ENCODE assay signal across 8 cellular contexts in the genomic region with DNA sequence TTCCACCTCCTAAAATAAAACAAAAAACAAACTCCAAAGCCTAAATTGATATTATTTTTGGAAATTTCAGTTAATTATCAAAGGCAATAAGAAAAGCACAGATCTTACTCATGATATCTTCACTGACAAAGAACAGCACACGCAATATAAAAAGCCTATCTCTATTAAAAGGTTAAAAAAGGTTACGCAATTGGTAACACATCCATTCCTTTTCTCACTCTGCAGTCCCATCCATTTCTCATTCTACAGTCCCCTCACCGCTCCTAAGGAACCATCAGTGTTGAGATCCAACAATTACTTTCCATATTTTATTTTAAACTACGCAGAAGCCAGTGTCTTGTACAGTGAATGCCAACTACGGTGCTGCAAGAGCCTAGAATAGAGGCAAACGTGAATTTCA. TPM values are rescaled to one million over a fixed set of nuclear protein-coding genes. Genes with fewer than 3 reads are reported as not detected.
DNase-seq lines count a peak whose midpoint lies in the region; ATAC-seq and TF ChIP-seq lines count a peak whose summit lies in the region.

No MANE protein-coding gene starts in this region.

- H3K4me1 ChIP-seq in SK-N-SH (ENCODE audit: control insufficient read depth in 1 of 2, insufficient read depth in 2 of 2, low read depth in 1 of 2, low read length in 1 of 2) (peaks cover 7 to 15% of the 10 kb centered on the region in 2 experiments; a peak in 3 of 4 replicates), iPS-18a (ENCODE audit: control insufficient read depth, low read depth, low read length) (peaks cover 8% of the 10 kb centered on the region), subcutaneous abdominal adipose tissue (ENCODE audit: control insufficient read depth in 5 of 5, insufficient read depth in 5 of 5, low read length in 5 of 5) (peaks cover 3 to 33% (median 24%) of the 10 kb centered on the region in 5 donors)

- no peaks in the 10 kb centered on the region for H3K9me2 ChIP-seq in SK-N-SH

- no peak for DNase-seq in SK-N-SH
- no peak for DNase-seq in activated CD8-positive, alpha-beta T cell treated with anti-CD3 and anti-CD28 coated beads, Interleukin-2, amount 10 ng/mL, durations not matched to agents 7 days and 5 days
- no peak for DNase-seq in HT-29 (ENCODE audit: low spot score)

- peak overlapping the region; percentile 93 for H3K9ac ChIP-seq in SK-N-SH
- H3K9ac ChIP-seq in iPS-18a (ENCODE audit: low read length), result peak overlapping the region; percentile 81
- H3K9ac ChIP-seq in subcutaneous abdominal adipose tissue (ENCODE audit: low read length in 5 of 5), result peak overlapping the region in 4 of 5 donors; percentile 91 to 95 (median 94)

- peak overlapping the region; percentile 81 for H3K4me2 ChIP-seq in SK-N-SH

- H2AFZ ChIP-seq in SK-N-SH (ENCODE audit: low read depth), result no peak overlapping the region

- H3K9me3 ChIP-seq in SK-N-SH (no peaks in the 10 kb centered on the region), iPS-18a (ENCODE audit: control insufficient read depth, low read depth, low read length) (no peaks in the 10 kb centered on the region), subcutaneous abdominal adipose tissue (ENCODE audit: control insufficient read depth in 5 of 5, low read length in 5 of 5) (no peaks in the 10 kb centered on the region)

- no peak overlapping the region for H3K27ac Mint-ChIP-seq in activated CD8-positive, alpha-beta T cell treated with anti-CD3 and anti-CD28 coated beads, Interleukin-2, amount 10 ng/mL, durations not matched to agents 7 days and 5 days

- no peak for TF ChIP-seq RAD21 in SK-N-SH (IDR thresholded peaks at IDR 0.05; ENCODE audit: low read length)

- no peaks in the 10 kb centered on the region for H3K9me3 Mint-ChIP-seq in activated CD8-positive, alpha-beta T cell treated with anti-CD3 and anti-CD28 coated beads, Interleukin-2, amount 10 ng/mL, durations not matched to agents 7 days and 5 days (ENCODE audit: insufficient read depth)

- peaks cover 35% of the 10 kb centered on the region for H3K36me3 Mint-ChIP-seq in activated CD8-positive, alpha-beta T cell treated with anti-CD3 and anti-CD28 coated beads, Interleukin-2, amount 10 ng/mL, durations not matched to agents 7 days and 5 days (ENCODE audit: low read depth)

- TF ChIP-seq CTCF in SK-N-SH (IDR thresholded peaks at IDR 0.05), result no peak

- no peak for TF ChIP-seq EP300 in SK-N-SH (IDR thresholded peaks at IDR 0.05; ENCODE audit: borderline replicate concordance in 1 of 2, low read depth in 1 of 2, low read length in 1 of 2)

- H3F3A ChIP-seq in SK-N-SH (replicated peaks; ENCODE audit: insufficient read depth), result peaks cover 6% of the 10 kb centered on the region

- CTCF ChIA-PET in SK-N-SH (lab: Yijun Ruan, JAX), result interaction anchor here (1.1 to 8.0 kb wide), 2 partner anchors 9 to 16 kb away, joined by 3 to 67 read pairs; no protein-coding TSS in a partner anchor
- CTCF ChIA-PET in activated CD8-positive, alpha-beta T cell treated with anti-CD3 and anti-CD28 coated beads, Interleukin-2, amount 10 ng/mL, durations not matched to agents 7 days and 5 days (lab: Charles Lee), result interaction anchor here (2.9 to 4.1 kb wide), 2 partner anchors 16 to 497 kb away, joined by 22 to 27 read pairs; no protein-coding TSS in a partner anchor

- peak overlapping the region; percentile 84 to 100 for H3K4me3 ChIP-seq in SK-N-SH (ENCODE audit: low read depth in 2 of 2, low read length in 1 of 2)
- peak overlapping the region; percentile 96 for H3K4me3 ChIP-seq in iPS-18a (ENCODE audit: low read length)
- H3K4me3 ChIP-seq in subcutaneous abdominal adipose tissue (ENCODE audit: low read depth in 1 of 5, low read length in 5 of 5), result peak overlapping the region; percentile 85 to 98 (median 96)

- WGBS in SK-N-SH (ENCODE audit: low lambda C conversion rate), result 57% methylated on average over 6 of the region's 6 CpGs

- H4K20me1 ChIP-seq in SK-N-SH (ENCODE audit: insufficient read depth), result peaks cover 54% of the 10 kb centered on the region

- H3K4me1 Mint-ChIP-seq in activated CD8-positive, alpha-beta T cell treated with anti-CD3 and anti-CD28 coated beads, Interleukin-2, amount 10 ng/mL, durations not matched to agents 7 days and 5 days (ENCODE audit: low read depth), result peaks cover 25% of the 10 kb centered on the region

- H3K27me3 Mint-ChIP-seq in activated CD8-positive, alpha-beta T cell treated with anti-CD3 and anti-CD28 coated beads, Interleukin-2, amount 10 ng/mL, durations not matched to agents 7 days and 5 days (ENCODE audit: low read depth), result peaks cover 7% of the 10 kb centered on the region

- H3K27ac ChIP-seq in SK-N-SH (ENCODE audit: low read depth in 2 of 2, low read length in 1 of 2) (no peak overlapping the region), iPS-18a (ENCODE audit: low read length) (no peak overlapping the region), subcutaneous abdominal adipose tissue (ENCODE audit: low read depth, low read length) (peak overlapping the region; percentile 81)

- H3K36me3 ChIP-seq in SK-N-SH (replicated peaks in 1 of 2; ENCODE audit: control insufficient read depth in 1 of 2, insufficient read depth in 2 of 2, low read length in 1 of 2), result peaks cover 41 to 46% of the 10 kb centered on the region in 2 experiments
- peaks cover 26% of the 10 kb centered on the region for H3K36me3 ChIP-seq in iPS-18a (ENCODE audit: control insufficient read depth, low read depth, low read length)
- H3K36me3 ChIP-seq in subcutaneous abdominal adipose tissue (ENCODE audit: control insufficient read depth in 5 of 5, insufficient read depth in 5 of 5, low read length in 5 of 5), result peaks cover 4 to 19% (median 15%) of the 10 kb centered on the region in 5 donors

- no peak for ATAC-seq in SK-N-SH treated with all-trans-retinoic acid at 6 μM for 48 hours
- no peak for ATAC-seq in activated CD8-positive, alpha-beta T cell treated with anti-CD3 and anti-CD28 coated beads, Interleukin-2, amount 10 ng/mL, durations not matched to agents 7 days and 5 days
- no peak for ATAC-seq in HG03571 (IDR thresholded peaks at IDR 0.05; ENCODE audit: unreplicated experiment)
- ATAC-seq in HG03175 (IDR thresholded peaks at IDR 0.05; ENCODE audit: unreplicated experiment), result no peak

- POLR2A ChIA-PET in SK-N-SH (lab: Yijun Ruan, JAX), result interaction anchor here (2.5 kb wide), 1 partner anchor 608 kb away, joined by 19 read pairs; a partner anchor contains a TSS
- POLR2A ChIA-PET in activated CD8-positive, alpha-beta T cell treated with anti-CD3 and anti-CD28 coated beads, Interleukin-2, amount 10 ng/mL, durations not matched to agents 7 days and 5 days (lab: Charles Lee), result no interaction called here

- H3K27me3 ChIP-seq in SK-N-SH (ENCODE audit: insufficient read depth), result no peaks in the 10 kb centered on the region
- H3K27me3 ChIP-seq in iPS-18a (ENCODE audit: control insufficient read depth, insufficient read depth, low read length), result no peaks in the 10 kb centered on the region
- no peaks in the 10 kb centered on the region for H3K27me3 ChIP-seq in subcutaneous abdominal adipose tissue (ENCODE audit: control insufficient read depth in 5 of 5, insufficient read depth in 4 of 5, low read length in 5 of 5)

- H3K79me2 ChIP-seq in SK-N-SH (ENCODE audit: insufficient read depth), result peaks cover 73% of the 10 kb centered on the region

- H3K4me3 Mint-ChIP-seq in activated CD8-positive, alpha-beta T cell treated with anti-CD3 and anti-CD28 coated beads, Interleukin-2, amount 10 ng/mL, durations not matched to agents 7 days and 5 days, result peak overlapping the region; percentile 100

TF ChIP-seq in SK-N-SH, 30 proteins besides CTCF, POLR2A, EP300 and RAD21 (continues in another document):
- TF ChIP-seq TCF12 (IDR thresholded peaks at IDR 0.05), result no peak
- no peak for TF ChIP-seq SMC3 (IDR thresholded peaks at IDR 0.05; ENCODE audit: low read depth, low read length)
- no peak for TF ChIP-seq POLR2AphosphoS5 (IDR thresholded peaks at IDR 0.05; ENCODE audit: low read depth, low read length)

TF ChIP-seq in SK-N-SH treated with all-trans-retinoic acid at 6 μM for 48 hours, 23 proteins besides CTCF, POLR2A, EP300 and RAD21 (continues in another document):
- TF ChIP-seq, protein P1, sequence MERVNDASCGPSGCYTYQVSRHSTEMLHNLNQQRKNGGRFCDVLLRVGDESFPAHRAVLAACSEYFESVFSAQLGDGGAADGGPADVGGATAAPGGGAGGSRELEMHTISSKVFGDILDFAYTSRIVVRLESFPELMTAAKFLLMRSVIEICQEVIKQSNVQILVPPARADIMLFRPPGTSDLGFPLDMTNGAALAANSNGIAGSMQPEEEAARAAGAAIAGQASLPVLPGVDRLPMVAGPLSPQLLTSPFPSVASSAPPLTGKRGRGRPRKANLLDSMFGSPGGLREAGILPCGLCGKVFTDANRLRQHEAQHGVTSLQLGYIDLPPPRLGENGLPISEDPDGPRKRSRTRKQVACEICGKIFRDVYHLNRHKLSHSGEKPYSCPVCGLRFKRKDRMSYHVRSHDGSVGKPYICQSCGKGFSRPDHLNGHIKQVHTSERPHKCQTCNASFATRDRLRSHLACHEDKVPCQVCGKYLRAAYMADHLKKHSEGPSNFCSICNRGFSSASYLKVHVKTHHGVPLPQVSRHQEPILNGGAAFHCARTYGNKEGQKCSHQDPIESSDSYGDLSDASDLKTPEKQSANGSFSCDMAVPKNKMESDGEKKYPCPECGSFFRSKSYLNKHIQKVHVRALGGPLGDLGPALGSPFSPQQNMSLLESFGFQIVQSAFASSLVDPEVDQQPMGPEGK (CRISPR knock-in tag; IDR thresholded peaks at IDR 0.05; ENCODE audit: borderline replicate concordance), result no peak
- TF ChIP-seq, protein P2, sequence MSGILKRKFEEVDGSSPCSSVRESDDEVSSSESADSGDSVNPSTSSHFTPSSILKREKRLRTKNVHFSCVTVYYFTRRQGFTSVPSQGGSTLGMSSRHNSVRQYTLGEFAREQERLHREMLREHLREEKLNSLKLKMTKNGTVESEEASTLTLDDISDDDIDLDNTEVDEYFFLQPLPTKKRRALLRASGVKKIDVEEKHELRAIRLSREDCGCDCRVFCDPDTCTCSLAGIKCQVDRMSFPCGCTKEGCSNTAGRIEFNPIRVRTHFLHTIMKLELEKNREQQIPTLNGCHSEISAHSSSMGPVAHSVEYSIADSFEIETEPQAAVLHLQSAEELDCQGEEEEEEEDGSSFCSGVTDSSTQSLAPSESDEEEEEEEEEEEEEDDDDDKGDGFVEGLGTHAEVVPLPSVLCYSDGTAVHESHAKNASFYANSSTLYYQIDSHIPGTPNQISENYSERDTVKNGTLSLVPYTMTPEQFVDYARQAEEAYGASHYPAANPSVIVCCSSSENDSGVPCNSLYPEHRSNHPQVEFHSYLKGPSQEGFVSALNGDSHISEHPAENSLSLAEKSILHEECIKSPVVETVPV (CRISPR knock-in tag; IDR thresholded peaks at IDR 0.05), result no peak
- no peak for TF ChIP-seq CSDC2 (CRISPR knock-in tag; IDR thresholded peaks at IDR 0.05)
- TF ChIP-seq TCF4 (CRISPR knock-in tag; IDR thresholded peaks at IDR 0.05; ENCODE audit: borderline replicate concordance), result no peak
- no peak for TF ChIP-seq ZFP30 (CRISPR knock-in tag; IDR thresholded peaks at IDR 0.05)
- no peak for TF ChIP-seq PPARA (CRISPR knock-in tag; IDR thresholded peaks at IDR 0.05; ENCODE audit: borderline replicate concordance)

RNA-seq across cellular contexts. Expression of a gene that starts 1.3 kb away (rescaled TPM):
- 229 and 314 TPM in 2 replicates for polyA plus RNA-seq in SK-N-SH (2012; rRNA removed)
- polyA plus RNA-seq in SK-N-SH (2012; cell fraction: cytosol; rRNA removed), result 488 and 629 TPM in 2 replicates
- 35.7 and 75.0 TPM in 2 replicates for polyA plus RNA-seq in SK-N-SH (2012; cell fraction: nucleus; rRNA removed)
- total RNA-seq in activated CD8-positive, alpha-beta T cell treated with anti-CD3 and anti-CD28 coated beads, Interleukin-2, amount 10 ng/mL, durations not matched to agents 7 days and 5 days, result 100 to 1,000 TPM; 101 to 123 TPM
- total RNA-seq in HT-29 (2014; rRNA removed; shearing (Covaris generic)), result 82.1 and 93.4 TPM in 2 replicates
